ENCODE assay signal across 19 cellular contexts in the genomic region with DNA sequence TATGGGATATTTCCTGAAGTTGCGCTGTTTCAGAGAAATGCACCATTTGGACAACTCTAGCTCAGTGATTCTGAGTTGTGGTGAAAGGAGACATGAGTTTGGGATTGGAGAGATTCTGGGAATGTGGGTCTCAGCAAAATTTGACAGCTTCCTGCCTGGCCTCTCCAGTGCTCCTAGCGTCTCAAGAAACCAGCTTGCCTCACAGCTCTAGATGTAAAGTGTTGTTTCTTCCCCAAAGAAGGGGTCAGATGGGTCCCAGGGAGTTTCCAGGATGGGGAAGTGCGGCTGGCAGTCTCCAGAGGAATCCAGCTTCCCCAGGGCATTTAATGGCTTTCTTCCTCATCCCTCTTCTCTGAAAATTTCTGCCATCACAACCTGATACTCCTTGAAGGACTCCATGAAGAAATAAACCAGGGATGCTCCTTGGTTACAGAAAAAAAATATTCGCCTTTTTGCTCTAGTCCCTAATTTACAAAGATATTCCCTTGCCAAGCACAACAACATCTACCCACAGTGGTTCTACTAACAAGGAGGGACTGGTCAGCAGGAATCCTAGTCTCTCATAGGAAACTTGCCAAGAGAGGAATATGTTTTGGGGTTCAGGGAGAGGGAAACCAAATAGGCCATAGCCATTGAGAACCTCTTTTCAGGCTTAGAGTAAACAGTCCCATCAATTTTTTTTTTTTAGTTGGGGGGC.
"Had no signal": no experiment of that assay in that cellular context is flagged by ENCODE, and none has a peak within 500 bp of the region (broad histone marks: within the 10 kb centered on the region; RNA-seq: fewer than 3 reads in every experiment).

No MANE protein-coding gene starts in this region.

- H3K27ac Mint-ChIP-seq: activated T-cell treated with anti-CD3 and anti-CD28 coated beads, Interleukin-2, amount 50 U/mL, for 72 hours; stimulated activated memory B cell treated with anti-CD40 and anti-IgM and Interleukin-4, amounts not matched to agents 10 μg/mL and 1 μg/mL and 100 μg/mL, for 72 hours had no signal

- DNase-seq: activated CD4-positive, alpha-beta T cell treated with anti-CD3 and anti-CD28 coated beads for 1 hour; activated CD4-positive, alpha-beta T cell treated with anti-CD3 and anti-CD28 coated beads, Interleukin-2, amount 50 U/mL, for 4 hours; activated effector memory CD4-positive, alpha-beta T cell treated with anti-CD3 and anti-CD28 coated beads, Interleukin-2, amount 50 U/mL, for 16 hours; activated naive CD4-positive, alpha-beta T cell treated with anti-CD3 and anti-CD28 coated beads, Interleukin-2, amount 50 U/mL, for 16 hours; activated T-cell treated with anti-CD3 and anti-CD28 coated beads, Interleukin-2, amount 50 U/mL, for 72 hours; erythroblast; left colon; midbrain; right lobe of liver; stimulated activated CD4-positive, alpha-beta T cell treated with anti-CD3 and anti-CD28 coated beads, Interleukin-4, amount 100 ng/mL, for 4 hours; T-helper 2 cell; upper lobe of right lung; WERI-Rb-1 had no signal

- H3K27ac ChIP-seq: ascending aorta, right lobe of liver, thoracic aorta, upper lobe of right lung, WERI-Rb-1 had no signal

- H3K9me3 ChIP-seq: ascending aorta, right lobe of liver, thoracic aorta, upper lobe of right lung had no signal

- ATAC-seq: activated T-cell treated with anti-CD3 and anti-CD28 coated beads, Interleukin-2, amount 50 U/mL, for 72 hours; left colon; right lobe of liver; stimulated activated memory B cell treated with anti-CD40 and anti-IgM and Interleukin-4, amounts not matched to agents 10 μg/mL and 1 μg/mL and 100 μg/mL, for 72 hours; upper lobe of right lung had no signal

- H3K4me1 ChIP-seq: ascending aorta had no signal

- H3K27me3 ChIP-seq: ascending aorta, right lobe of liver, upper lobe of right lung had no signal

- H3K36me3 Mint-ChIP-seq: stimulated activated memory B cell treated with anti-CD40 and anti-IgM and Interleukin-4, amounts not matched to agents 10 μg/mL and 1 μg/mL and 100 μg/mL, for 72 hours had no signal

- H3K27me3 Mint-ChIP-seq: stimulated activated memory B cell treated with anti-CD40 and anti-IgM and Interleukin-4, amounts not matched to agents 10 μg/mL and 1 μg/mL and 100 μg/mL, for 72 hours had no signal

- H3K36me3 ChIP-seq: ascending aorta, right lobe of liver, thoracic aorta, upper lobe of right lung, WERI-Rb-1 had no signal

- H3K4me3 Mint-ChIP-seq: activated T-cell treated with anti-CD3 and anti-CD28 coated beads, Interleukin-2, amount 50 U/mL, for 72 hours; nephron; stimulated activated memory B cell treated with anti-CD40 and anti-IgM and Interleukin-4, amounts not matched to agents 10 μg/mL and 1 μg/mL and 100 μg/mL, for 72 hours had no signal

- H3K9me3 Mint-ChIP-seq: activated T-cell treated with anti-CD3 and anti-CD28 coated beads, Interleukin-2, amount 50 U/mL, for 72 hours; nephron; stimulated activated memory B cell treated with anti-CD40 and anti-IgM and Interleukin-4, amounts not matched to agents 10 μg/mL and 1 μg/mL and 100 μg/mL, for 72 hours had no signal

- H3K4me3 ChIP-seq: ascending aorta, coronary artery, lung, right lobe of liver, thoracic aorta, upper lobe of right lung had no signal
